In genomic region chr1:246526915-246527314, GRCh38 we compare ENCODE assay signal across 2 cellular contexts.
TF ChIP-seq lines count a peak whose summit lies in the region.

No MANE protein-coding gene starts in this region.

TF ChIP-seq in SK-N-SH treated with all-trans-retinoic acid at 6 μM for 48 hours, 23 proteins besides CTCF, POLR2A, EP300 and RAD21:
- no peak for TF ChIP-seq TOX (CRISPR knock-in tag; IDR thresholded peaks at IDR 0.05; ENCODE audit: borderline replicate concordance)
- no peak for TF ChIP-seq ESRRG (CRISPR knock-in tag; IDR thresholded peaks at IDR 0.05)
- no peak for TF ChIP-seq CSDC2 (CRISPR knock-in tag; IDR thresholded peaks at IDR 0.05)
- no peak for TF ChIP-seq POU6F1 (CRISPR knock-in tag; IDR thresholded peaks at IDR 0.05; ENCODE audit: borderline replicate concordance, low read depth)
- TF ChIP-seq ZNF8 (CRISPR knock-in tag; IDR thresholded peaks at IDR 0.05): no peak
- TF ChIP-seq ZNF565 (CRISPR knock-in tag; conservative IDR thresholded peaks at IDR 0.05; ENCODE audit: low read depth): no peak
- no peak for TF ChIP-seq ZFP3 (CRISPR knock-in tag; IDR thresholded peaks at IDR 0.05)
- TF ChIP-seq BACH2 (CRISPR knock-in tag; IDR thresholded peaks at IDR 0.05; ENCODE audit: borderline replicate concordance): no peak
- TF ChIP-seq SNAI2 (CRISPR knock-in tag; IDR thresholded peaks at IDR 0.05): no peak
- TF ChIP-seq ISL1 (CRISPR knock-in tag; IDR thresholded peaks at IDR 0.05): no peak
- TF ChIP-seq CREB5 (CRISPR knock-in tag; IDR thresholded peaks at IDR 0.05; ENCODE audit: low read depth): no peak
TF ChIP-seq in SK-N-SH treated with all-trans-retinoic acid at 6 μM for 48 hours: peak in this region for 0.

TF ChIP-seq in SK-N-SH, 30 proteins besides CTCF, POLR2A, EP300 and RAD21:
- TF ChIP-seq CHD2 (IDR thresholded peaks at IDR 0.05; ENCODE audit: low read length, partially characterized antibody) (no peak), FOXJ3 (CRISPR knock-in tag; IDR thresholded peaks at IDR 0.05) (no peak), TAF1 (IDR thresholded peaks at IDR 0.05; ENCODE audit: borderline replicate concordance, low read depth, low read length) (no peak), MAX (IDR thresholded peaks at IDR 0.05; ENCODE audit: low read depth) (no peak), IRF3 (IDR thresholded peaks at IDR 0.05; ENCODE audit: low read depth, low read length) (no peak), NRF1 (IDR thresholded peaks at IDR 0.05; ENCODE audit: low read depth, low read length) (no peak), POLR2AphosphoS5 (IDR thresholded peaks at IDR 0.05; ENCODE audit: low read depth, low read length) (no peak), TCF12 (IDR thresholded peaks at IDR 0.05) (no peak), PBX3 (IDR thresholded peaks at IDR 0.05) (no peak), RCOR1 (IDR thresholded peaks at IDR 0.05; ENCODE audit: low read length) (no peak), USF1 (IDR thresholded peaks at IDR 0.05; ENCODE audit: borderline replicate concordance, low read depth) (no peak), GATA2 (CRISPR knock-in tag; IDR thresholded peaks at IDR 0.05) (no peak), TEAD4 (IDR thresholded peaks at IDR 0.05; ENCODE audit: borderline replicate concordance, insufficient read depth) (no peak), NFIC (IDR thresholded peaks at IDR 0.05; ENCODE audit: borderline replicate concordance) (no peak), JUND (IDR thresholded peaks at IDR 0.05) (no peak), SMC3 (IDR thresholded peaks at IDR 0.05; ENCODE audit: low read depth, low read length) (no peak)
TF ChIP-seq in SK-N-SH: peak in this region for 0.
